ENCODE assay signal across 8 cellular contexts in the genomic region with DNA sequence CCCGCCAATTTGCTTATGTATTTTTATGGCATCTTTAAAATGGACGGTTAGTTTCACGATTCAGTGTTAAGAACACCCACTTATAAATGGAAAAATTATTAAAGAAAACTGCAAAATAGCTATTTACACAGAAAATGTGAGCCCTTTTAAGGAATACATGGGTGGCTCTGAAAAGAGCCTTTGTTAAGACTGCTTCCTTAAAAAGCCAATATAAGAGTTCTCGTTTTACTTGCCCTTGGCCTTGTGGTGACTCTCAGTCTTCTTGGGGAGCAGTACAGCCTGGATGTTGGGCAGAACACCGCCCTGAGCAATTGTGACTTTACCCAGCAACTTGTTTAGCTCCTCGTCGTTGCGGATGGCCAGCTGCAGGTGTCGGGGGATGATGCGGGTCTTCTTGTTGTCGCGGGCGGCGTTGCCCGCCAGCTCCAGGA.
DNase-seq lines count a peak whose midpoint lies in the region; ATAC-seq, FAIRE-seq and TF ChIP-seq lines count a peak whose summit lies in the region.

No MANE protein-coding gene starts in this region.

- H3K36me3 ChIP-seq in ascending aorta (no peaks in the 10 kb centered on the region), kidney (ENCODE audit: control insufficient read depth in 1 of 2, insufficient read depth in 2 of 2, low read length in 2 of 2) (no peaks in the 10 kb centered on the region)

- H3K27ac ChIP-seq in ascending aorta: peak overlapping the region; percentile 92 to 95
- peak overlapping the region; percentile 61 to 87 for H3K27ac ChIP-seq in kidney (ENCODE audit: low read depth in 2 of 2, low read length in 2 of 2)

- peak; percentile 1 for ATAC-seq in GM19397 (IDR thresholded peaks at IDR 0.05; ENCODE audit: unreplicated experiment)
- ATAC-seq in HG03457 (IDR thresholded peaks at IDR 0.05; ENCODE audit: unreplicated experiment): no peak
- ATAC-seq in HG03442 (IDR thresholded peaks at IDR 0.05; ENCODE audit: unreplicated experiment): no peak

- peaks cover 4 to 13% of the 10 kb centered on the region in 2 donors for H3K4me1 ChIP-seq in ascending aorta
- peaks cover 0 to 10% of the 10 kb centered on the region in 2 donors for H3K4me1 ChIP-seq in kidney (ENCODE audit: control insufficient read depth in 1 of 2, insufficient read depth in 1 of 2, low read depth in 1 of 2, low read length in 2 of 2)

- no peaks in the 10 kb centered on the region for H3K27me3 ChIP-seq in ascending aorta

- TF ChIP-seq CTCF in AG10803 (conservative IDR thresholded peaks at IDR 0.05; ENCODE audit: low read length): no peak
- no peak for TF ChIP-seq CTCF in ascending aorta (IDR thresholded peaks at IDR 0.05)
- no peak for TF ChIP-seq CTCF in kidney (IDR thresholded peaks at IDR 0.05; ENCODE audit: borderline replicate concordance, extremely low read depth, insufficient read depth)

- DNase-seq in AG10803 (ENCODE audit: low read depth) (no peak), Kasumi-1 (lab: John Stamatoyannopoulos, UW) (peak; percentile 76 to 80), ascending aorta (ENCODE audit: low spot score in 2 of 2) (no peak), kidney (no peak), superior temporal gyrus (ENCODE audit: extremely low spot score) (peak; percentile 63)

- intact Hi-C loops in ascending aorta (cut with DNase I) (loop anchor here (2.0 to 5.0 kb wide), 4 partner anchors 18 to 166 kb away; a partner anchor contains a TSS), kidney (cut with DNase I) (no loop called here)

- H3K9me3 ChIP-seq in ascending aorta (no peaks in the 10 kb centered on the region), kidney (ENCODE audit: control insufficient read depth in 1 of 2, low read length in 2 of 2) (no peaks in the 10 kb centered on the region)

- H3K4me3 ChIP-seq in AG10803 (ENCODE audit: low read length) (peak overlapping the region; percentile 73), ascending aorta (peak overlapping the region; percentile 62 to 86), kidney (ENCODE audit: low read length in 2 of 2) (peak overlapping the region; percentile 72 to 78)

- no peak for FAIRE-seq in kidney (lab: Jason Lieb, UNC)

- H3K9ac ChIP-seq in kidney (ENCODE audit: low read length in 2 of 2): peak overlapping the region; percentile 21 to 77

Comparison
In these comparisons a context has a peak if more than half of its experiments do, and no peak if none do; other contexts are left out.
1. DNase-seq: peak in Kasumi-1 (2 of 2) and superior temporal gyrus (single experiment); none in AG10803 (single experiment), ascending aorta (0 of 2) and kidney (single experiment).
2. Peak in every context shown above with its lines, with median percentiles within 50 percentile points of each other: H3K4me3 ChIP-seq.